1 cellular context compared by ENCODE assay signal in genomic region chr1:241934843-241935242, GRCh38.
TF ChIP-seq lines count a peak whose summit lies in the region.

No MANE protein-coding gene starts in this region.

TF ChIP-seq in K562, 482 proteins besides CTCF, POLR2A, EP300 and RAD21:
- no peak for TF ChIP-seq DEAF1 (CRISPR knock-in tag; IDR thresholded peaks at IDR 0.05)
- TF ChIP-seq RFX1 (IDR thresholded peaks at IDR 0.05) = no peak
- TF ChIP-seq ATF6 (CRISPR knock-in tag; IDR thresholded peaks at IDR 0.05) = no peak
- TF ChIP-seq KLF6 (CRISPR knock-in tag; IDR thresholded peaks at IDR 0.05; ENCODE audit: borderline replicate concordance) = no peak
- no peak for TF ChIP-seq MNT (conservative IDR thresholded peaks at IDR 0.05)
- no peak for TF ChIP-seq THRB (CRISPR knock-in tag; conservative IDR thresholded peaks at IDR 0.05)
- TF ChIP-seq NFE2L1 (tag; IDR thresholded peaks at IDR 0.05; ENCODE audit: borderline replicate concordance, low read depth) = no peak
- no peak for TF ChIP-seq ZNF778 (CRISPR knock-in tag; IDR thresholded peaks at IDR 0.05)
- TF ChIP-seq NCOR1 (IDR thresholded peaks at IDR 0.05) = no peak
- TF ChIP-seq CREB5 (CRISPR knock-in tag; IDR thresholded peaks at IDR 0.05) = no peak
- TF ChIP-seq ZHX1 (conservative IDR thresholded peaks at IDR 0.05; ENCODE audit: low read length) = no peak
- TF ChIP-seq PHF21A (IDR thresholded peaks at IDR 0.05; ENCODE audit: borderline replicate concordance, low read depth) = no peak
- TF ChIP-seq RBM17 (IDR thresholded peaks at IDR 0.05; ENCODE audit: borderline replicate concordance, low read depth, low read length) = no peak
- no peak for TF ChIP-seq TSC22D4 (tag; IDR thresholded peaks at IDR 0.05)
